ENCODE assay signal across 14 cellular contexts in genomic region chr20:37565134-37565811, GRCh38. TPM values are rescaled to one million over a fixed set of nuclear protein-coding genes. Genes with fewer than 3 reads are reported as not detected.
A peak's percentile ranks its signal among the peaks of the same experiment; 100 is the strongest.
DNase-seq lines count a peak whose midpoint lies in the region; ATAC-seq, FAIRE-seq and TF ChIP-seq lines count a peak whose summit lies in the region.
"Had no signal": no experiment of that assay in that cellular context is flagged by ENCODE, and none has a peak within 500 bp of the region (broad histone marks: within the 10 kb centered on the region; RNA-seq: fewer than 3 reads in every experiment).

No MANE protein-coding gene starts in this region.

- no peak for ATAC-seq in GM18907 (IDR thresholded peaks at IDR 0.05; ENCODE audit: unreplicated experiment)
- ATAC-seq: activated CD4-positive, CD25-positive, alpha-beta regulatory T cell treated with anti-CD3 and anti-CD28 coated beads, Interleukin-2, amount 50 U/mL, for 24 hours had no signal

- H3K36me3 ChIP-seq in testis (ENCODE audit: low read depth, missing control alignments): no peaks in the 10 kb centered on the region
- H3K36me3 ChIP-seq: transverse colon had no signal

- no peaks in the 10 kb centered on the region for H3K4me1 ChIP-seq in testis
- H3K4me1 ChIP-seq: parathyroid adenoma had no signal

- WGBS in testis, 2 donors: 60 to 65% methylated on average over 14 of the region's 14 CpGs

- no peaks in the 10 kb centered on the region for H3K9me3 ChIP-seq in testis
- H3K9me3 ChIP-seq: transverse colon had no signal

- H3K27ac ChIP-seq in testis (no peak overlapping the region), substantia nigra (ENCODE audit: low read depth, low read length, poor library complexity, severe bottlenecking) (no peak overlapping the region)
- H3K27ac ChIP-seq: parathyroid adenoma, transverse colon had no signal

- TF ChIP-seq POLR2A in testis (IDR thresholded peaks at IDR 0.05): no peak
- no peak for TF ChIP-seq POLR2A in GM12892 (IDR thresholded peaks at IDR 0.05; ENCODE audit: low read depth, low read length)

- intact Hi-C loops in testis (cut with DNase I; ENCODE audit: low total_unique reads): loop anchor here (10.0 kb wide), 1 partner anchor 430 kb away; no protein-coding TSS in a partner anchor

- FAIRE-seq in GM12892 (lab: Jason Lieb, UNC): no peak
- FAIRE-seq: GM12878 had no signal

- H3K4me3 ChIP-seq in testis: no peak overlapping the region
- H3K4me3 ChIP-seq: GM12878, transverse colon had no signal

- H3K27me3 ChIP-seq in testis: no peaks in the 10 kb centered on the region

- DNase-seq in activated effector memory CD4-positive, alpha-beta T cell treated with anti-CD3 and anti-CD28 coated beads, Interleukin-2, amount 50 U/mL, for 16 hours: peak; percentile 52
- no peak for DNase-seq in activated effector memory CD4-positive, alpha-beta T cell treated with Interleukin-2 at 50 U/mL for 16 hours
- DNase-seq in NCI-H2171 treated with DMSO at 0.1 percent for 48 hours (lab: John Stamatoyannopoulos, UW) (peak; percentile 81), left kidney (ENCODE audit: low read depth, low spot score) (peak; percentile 90), testis (peak; percentile 12), substantia nigra (lab: John Stamatoyannopoulos, UW) (no peak), GM12892 (ENCODE audit: insufficient read length) (no peak)
- DNase-seq: NCI-H187 treated with DMSO at 0.1 percent for 48 hours had no signal

- TF ChIP-seq CTCF in testis (IDR thresholded peaks at IDR 0.05): no peak

RNA-seq across cellular contexts. Expression of gene BLCAP, which starts 37.6 kb away (rescaled TPM):
- total RNA-seq in testis: 10 to 100 TPM; 80.0 to 83.6 TPM
- polyA plus RNA-seq in testis (ENCODE audit: insufficient read depth, low read depth, low replicate concordance): 76.9 TPM
- polyA plus RNA-seq in GM12892 (2012; ENCODE audit: missing spikeins): 20.0 TPM

RNA-seq across cellular contexts. Expression of gene NNAT, which starts 44.2 kb away (rescaled TPM):
- 1 to 10 TPM; 6.2 to 8.7 TPM for total RNA-seq in testis
- polyA plus RNA-seq in testis (ENCODE audit: insufficient read depth, low read depth, low replicate concordance): 6.1 TPM
- polyA plus RNA-seq in GM12892 (2012; ENCODE audit: missing spikeins): 0.85 TPM
- total RNA-seq: GM12878, lung microvascular endothelial cell had no signal

Comparison
In these comparisons a context has a peak if more than half of its experiments do, and no peak if none do; other contexts are left out.
1. DNase-seq: peak in activated effector memory CD4-positive, alpha-beta T cell treated with anti-CD3 and anti-CD28 coated beads, Interleukin-2, amount 50 U/mL, for 16 hours (single experiment), NCI-H2171 treated with DMSO at 0.1 percent for 48 hours (single experiment), left kidney (single experiment) and testis (single experiment); none in activated effector memory CD4-positive, alpha-beta T cell treated with Interleukin-2 at 50 U/mL for 16 hours (single experiment), substantia nigra (0 of 49) and GM12892 (single experiment).